10 cellular contexts compared by ENCODE assay signal in the genomic region with DNA sequence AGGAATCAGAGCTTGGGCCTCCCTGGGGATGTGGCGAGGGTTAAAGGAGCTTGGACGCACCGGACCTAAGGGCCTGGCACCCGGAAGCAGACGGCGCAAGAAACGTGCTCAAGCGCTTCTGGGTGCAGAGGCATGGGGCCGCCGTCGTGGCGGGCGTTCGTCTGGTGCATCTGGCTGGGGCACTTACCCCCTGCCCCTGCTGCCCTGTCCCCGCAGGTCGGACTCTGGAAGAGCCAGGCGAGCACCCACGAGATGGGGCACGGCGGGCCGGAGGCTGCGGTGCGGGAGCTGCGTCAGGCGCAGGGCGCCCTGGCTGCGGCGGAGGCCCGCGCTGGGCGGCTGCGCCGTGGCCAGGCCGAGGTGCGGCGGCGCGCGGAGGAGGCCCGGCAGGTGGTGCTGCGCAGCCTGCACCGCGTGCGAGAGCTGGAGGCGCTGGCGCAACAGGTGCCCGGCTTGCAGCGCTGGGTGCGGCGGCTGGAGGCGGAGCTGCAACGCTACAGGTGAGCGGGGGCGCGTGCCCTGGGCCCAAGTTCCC. TPM values are rescaled to one million over a fixed set of nuclear protein-coding genes. Genes with fewer than 3 reads are reported as not detected.
A peak's percentile ranks its signal among the peaks of the same experiment; 100 is the strongest.
DNase-seq lines count a peak whose midpoint lies in the region; ATAC-seq and TF ChIP-seq lines count a peak whose summit lies in the region.
"Had no signal": no experiment of that assay in that cellular context is flagged by ENCODE, and none has a peak within 500 bp of the region (broad histone marks: within the 10 kb centered on the region; RNA-seq: fewer than 3 reads in every experiment).

No MANE protein-coding gene starts in this region.

- H4K20me1 ChIP-seq in neural progenitor cell (ENCODE audit: low read depth): peaks cover 10% of the 10 kb centered on the region

- peaks cover 51% of the 10 kb centered on the region for H3K27me3 Mint-ChIP-seq in T-helper 1 cell treated with Interleukin-12 subunit alpha and Interleukin-12 subunit beta and Interleukin-4 antibody, amounts not matched to agents 30 μg/mL and 1 μg/mL, for 36 hours (ENCODE audit: low read depth)
- peaks cover 16% of the 10 kb centered on the region for H3K27me3 Mint-ChIP-seq in neural progenitor cell (ENCODE audit: insufficient read depth, low read depth)

- H3K9ac ChIP-seq in HUES64 (ENCODE audit: low read depth, low read length) (no peak overlapping the region), neural progenitor cell (no peak overlapping the region)

- H3K27ac ChIP-seq in HUES64 (ENCODE audit: low read depth, low read length) (no peak overlapping the region), coronary artery (no peak overlapping the region), neural progenitor cell (no peak overlapping the region)

- peak overlapping the region; percentile 51 for H3K4me3 Mint-ChIP-seq in T-helper 1 cell treated with Interleukin-12 subunit alpha and Interleukin-12 subunit beta and Interleukin-4 antibody, amounts not matched to agents 30 μg/mL and 1 μg/mL, for 36 hours
- peak overlapping the region; percentile 91 for H3K4me3 Mint-ChIP-seq in neural progenitor cell

- H3K27ac Mint-ChIP-seq in T-helper 1 cell treated with Interleukin-12 subunit alpha and Interleukin-12 subunit beta and Interleukin-4 antibody, amounts not matched to agents 30 μg/mL and 1 μg/mL, for 36 hours: no peak overlapping the region
- no peak overlapping the region for H3K27ac Mint-ChIP-seq in neural progenitor cell

- DNase-seq in coronary artery (ENCODE audit: low spot score): no peak
- DNase-seq in neural progenitor cell (ENCODE audit: low spot score): peak; percentile 60
- no peak for DNase-seq in NCI-H187 treated with DMSO at 0.1 percent for 48 hours (lab: John Stamatoyannopoulos, UW)
- no peak for DNase-seq in mesenteric fat pad (ENCODE audit: low spot score)
- no peak for DNase-seq in dedifferentiated amniotic fluid mesenchymal stem cell (ENCODE audit: extremely low spot score)

- H3K4me1 Mint-ChIP-seq in T-helper 1 cell treated with Interleukin-12 subunit alpha and Interleukin-12 subunit beta and Interleukin-4 antibody, amounts not matched to agents 30 μg/mL and 1 μg/mL, for 36 hours (ENCODE audit: low read depth): peaks cover 33% of the 10 kb centered on the region
- H3K4me1 Mint-ChIP-seq in neural progenitor cell: peaks cover 54% of the 10 kb centered on the region

- no peaks in the 10 kb centered on the region for H3K9me3 ChIP-seq in HUES64 (ENCODE audit: insufficient read depth, low read depth, low read length)
- H3K9me3 ChIP-seq in neural progenitor cell (ENCODE audit: low read depth): no peaks in the 10 kb centered on the region

- peak overlapping the region; percentile 55 for H3K4me2 ChIP-seq in neural progenitor cell

- no peak for ATAC-seq in GM21423 (IDR thresholded peaks at IDR 0.05; ENCODE audit: unreplicated experiment)

- peaks cover 16% of the 10 kb centered on the region; the same call in 1 of the 2 replicates for H3K4me1 ChIP-seq in HUES64 (ENCODE audit: insufficient read depth, low read length)
- peaks cover 25% of the 10 kb centered on the region for H3K4me1 ChIP-seq in neural progenitor cell

- H3K27me3 ChIP-seq in HUES64 (ENCODE audit: insufficient read depth, low read length) (peaks cover 88% of the 10 kb centered on the region), neural progenitor cell (peaks cover 90% of the 10 kb centered on the region)

- H3K4me3 ChIP-seq in HUES64 (ENCODE audit: low read length): peak overlapping the region; percentile 45
- H3K4me3 ChIP-seq in coronary artery: peak overlapping the region; percentile 53
- H3K4me3 ChIP-seq in neural progenitor cell: no peak overlapping the region

- 6% methylated on average over 55 of the region's 55 CpGs for WGBS in HUES64

- TF ChIP-seq CTCF in coronary artery (IDR thresholded peaks at IDR 0.05) (no peak), neural progenitor cell (IDR thresholded peaks at IDR 0.05) (no peak)

- H2AFZ ChIP-seq in neural progenitor cell (replicated peaks): no peak overlapping the region

- H3F3A ChIP-seq in neural progenitor cell (ENCODE audit: low read depth): peaks cover 39% of the 10 kb centered on the region

- H3K36me3 Mint-ChIP-seq in T-helper 1 cell treated with Interleukin-12 subunit alpha and Interleukin-12 subunit beta and Interleukin-4 antibody, amounts not matched to agents 30 μg/mL and 1 μg/mL, for 36 hours (ENCODE audit: low read depth): peaks cover 5% of the 10 kb centered on the region
- H3K36me3 Mint-ChIP-seq in neural progenitor cell: peaks cover 28% of the 10 kb centered on the region

- H3K79me2 ChIP-seq in neural progenitor cell (ENCODE audit: low read depth): no peaks in the 10 kb centered on the region

- no peaks in the 10 kb centered on the region for H3K9me3 Mint-ChIP-seq in T-helper 1 cell treated with Interleukin-12 subunit alpha and Interleukin-12 subunit beta and Interleukin-4 antibody, amounts not matched to agents 30 μg/mL and 1 μg/mL, for 36 hours
- H3K9me3 Mint-ChIP-seq in neural progenitor cell: no peaks in the 10 kb centered on the region

- H3K36me3 ChIP-seq in HUES64 (ENCODE audit: insufficient read depth, low read length): no peaks in the 10 kb centered on the region
- no peaks in the 10 kb centered on the region for H3K36me3 ChIP-seq in neural progenitor cell

RNA-seq across cellular contexts. Expression of gene EFCC1, which starts 2.5 kb away (rescaled TPM):
- 3.3 TPM for polyA plus RNA-seq in HUES64 (2013, experiment 1 of 2)
- 4.9 TPM for polyA plus RNA-seq in HUES64 (2013, experiment 2 of 2)
- 1.1 and 1.5 TPM in 2 replicates for total RNA-seq in neural progenitor cell (ENCODE audit: low replicate concordance)
- total RNA-seq in mesenteric fat pad: 1.8 TPM
- polyA plus RNA-seq: IgD-negative memory B cell had no signal

RNA-seq across cellular contexts. Expression of gene CFAP92, which starts 9.8 kb away (rescaled TPM):
- 2.5 TPM for polyA plus RNA-seq in HUES64 (2013, experiment 1 of 2)
- 4.1 TPM for polyA plus RNA-seq in HUES64 (2013, experiment 2 of 2)
- total RNA-seq in neural progenitor cell (ENCODE audit: low replicate concordance) (5.3 and 5.5 TPM in 2 replicates), mesenteric fat pad (0.64 TPM)
- polyA plus RNA-seq: IgD-negative memory B cell had no signal

RNA-seq across cellular contexts. Expression of gene GP9, which starts 56.9 kb away (rescaled TPM):
- polyA plus RNA-seq in HUES64 (2013, experiment 1 of 2): not detected
- not detected for polyA plus RNA-seq in HUES64 (2013, experiment 2 of 2)
- total RNA-seq in neural progenitor cell (ENCODE audit: low replicate concordance) (not detected in 2 replicates), mesenteric fat pad (not detected)
- total RNA-seq: subcutaneous adipose tissue had no signal
